In the genomic region with DNA sequence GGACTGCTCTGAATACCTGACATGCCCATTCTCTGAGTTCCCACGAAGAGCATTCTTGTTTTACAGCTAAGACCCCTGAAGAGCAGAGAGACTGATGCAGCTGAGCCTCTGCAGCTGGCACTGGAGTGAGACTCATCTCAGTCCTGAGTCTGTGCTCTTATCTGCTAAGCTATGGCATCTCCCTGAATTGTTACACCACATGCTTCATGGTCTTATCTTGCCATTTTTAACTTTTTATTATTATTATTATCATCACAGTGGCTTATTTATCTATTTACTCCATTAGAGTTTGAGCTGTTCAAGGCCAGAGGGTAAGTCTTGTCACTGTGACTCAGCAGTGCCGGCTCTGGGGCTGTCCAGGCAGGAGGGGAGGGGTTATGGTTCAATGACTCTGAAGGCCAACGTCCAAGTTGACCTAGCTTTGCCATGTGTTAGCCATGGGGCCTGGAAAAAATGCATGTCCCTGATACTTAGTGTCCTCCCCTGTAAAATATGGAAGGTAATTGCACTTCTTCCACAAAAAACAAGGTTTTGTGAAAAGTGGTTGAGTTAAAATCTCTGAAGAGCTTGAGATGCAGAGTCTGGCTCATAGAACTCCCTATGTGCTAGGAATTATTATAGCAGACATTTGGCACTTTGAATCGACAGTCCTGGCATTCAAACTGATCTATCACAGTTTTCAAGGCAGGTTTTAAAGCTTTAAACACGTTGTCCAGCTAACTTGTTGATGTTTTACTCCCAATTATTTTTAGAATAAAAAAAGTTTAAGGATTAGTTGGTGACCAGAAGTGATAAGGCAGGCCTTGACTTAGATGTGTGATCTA, we compare ENCODE assay signal across 12 cellular contexts.
DNase-seq lines count a peak whose midpoint lies in the region; ATAC-seq, FAIRE-seq and TF ChIP-seq lines count a peak whose summit lies in the region.
"Had no signal": no experiment of that assay in that cellular context is flagged by ENCODE, and none has a peak within 500 bp of the region (broad histone marks: within the 10 kb centered on the region; RNA-seq: fewer than 3 reads in every experiment).

No MANE protein-coding gene starts in this region.

- peak; percentile 48 to 80 (median 67) for DNase-seq in K562 (ENCODE audit: extremely low read depth in 1 of 4, low spot score in 3 of 4)
- peak in 1 of 2 donors; percentile 32 for DNase-seq in left colon
- peak; percentile 33 to 42 for DNase-seq in thyroid gland
- DNase-seq in OCI-LY7 (ENCODE audit: low spot score), result no peak
- DNase-seq in stimulated activated CD4-positive, alpha-beta T cell treated with anti-CD3 and anti-CD28 coated beads, Interleukin-4, amount 100 ng/mL, for 1 hour, result no peak
- DNase-seq in KBM-7, result no peak
- DNase-seq: activated naive CD8-positive, alpha-beta T cell treated with anti-CD3 and anti-CD28 coated beads for 36 hours; GDM1 had no signal

- ATAC-seq in K562 (peak; percentile 97), left colon (peak; percentile 94), GM19035 (IDR thresholded peaks at IDR 0.05; ENCODE audit: unreplicated experiment) (no peak)
- ATAC-seq: activated CD4-positive, CD25-positive, alpha-beta regulatory T cell treated with anti-CD3 and anti-CD28 coated beads, Interleukin-2, amount 50 U/mL, for 24 hours; gastroesophageal sphincter had no signal

- no peaks in the 10 kb centered on the region for H3K79me2 ChIP-seq in K562 (ENCODE audit: control insufficient read depth, insufficient read depth, low read length)
- H3K79me2 ChIP-seq in OCI-LY7 (ENCODE audit: insufficient read depth, low read depth, low read length), result no peaks in the 10 kb centered on the region

- no peak overlapping the region for H3K9ac ChIP-seq in HUES48 (ENCODE audit: low read depth, low read length)
- peak overlapping the region in 1 of 2 experiments; percentile 21; a peak in 2 of 4 replicates for H3K9ac ChIP-seq in K562 (ENCODE audit: insufficient read depth in 1 of 2, low read depth in 2 of 2, low read length in 2 of 2)

- TF ChIP-seq RAD21 in K562 (CRISPR knock-in tag; conservative IDR thresholded peaks at IDR 0.05 in 1 of 2, IDR thresholded peaks at IDR 0.05 in 1 of 2), result no peak

- H3K36me3 ChIP-seq in HUES48 (ENCODE audit: control insufficient read depth, insufficient read depth, low read length) (no peaks in the 10 kb centered on the region), K562 (ENCODE audit: control insufficient read depth, insufficient read depth, low read length) (no peaks in the 10 kb centered on the region), thyroid gland (no peaks in the 10 kb centered on the region), OCI-LY7 (ENCODE audit: insufficient read depth, low read length) (no peaks in the 10 kb centered on the region)
- H3K36me3 ChIP-seq: gastroesophageal sphincter had no signal

- H3K27me3 ChIP-seq in HUES48 (ENCODE audit: control insufficient read depth, insufficient read depth, low read length), result no peaks in the 10 kb centered on the region
- H3K27me3 ChIP-seq in K562 (ENCODE audit: control insufficient read depth in 2 of 2, insufficient read depth in 2 of 2, low read length in 2 of 2), result no peaks in the 10 kb centered on the region
- H3K27me3 ChIP-seq in thyroid gland, result no peaks in the 10 kb centered on the region
- H3K27me3 ChIP-seq: gastroesophageal sphincter had no signal

- intact Hi-C loops in K562 (cut with micrococcal nuclease) (loop anchor here (5.0 kb wide), 3 partner anchors 104 to 324 kb away; no protein-coding TSS in a partner anchor), left colon (cut with DNase I, micrococcal nuclease) (loop anchor here in 1 of 2 donors (5.0 kb wide), 2 partner anchors 164 to 224 kb away; no protein-coding TSS in a partner anchor), thyroid gland (cut with DNase I) (loop anchor here (5.0 to 10.0 kb wide), 3 partner anchors 164 to 326 kb away; no protein-coding TSS in a partner anchor), OCI-LY7 (cut with micrococcal nuclease; ENCODE audit: unreplicated experiment) (loop anchor here (5.0 kb wide), 1 partner anchor 224 kb away; no protein-coding TSS in a partner anchor)

- TF ChIP-seq POLR2A in K562 (conservative IDR thresholded peaks at IDR 0.05), result no peak
- no peak for TF ChIP-seq POLR2A in thyroid gland (IDR thresholded peaks at IDR 0.05)

- H3K4me1 ChIP-seq in HUES48 (ENCODE audit: control insufficient read depth, insufficient read depth, low read length) (peaks cover 4% of the 10 kb centered on the region), K562 (replicated peaks in 1 of 2; ENCODE audit: control insufficient read depth in 2 of 2, insufficient read depth in 2 of 2, low read length in 2 of 2) (peaks cover 0 to 22% of the 10 kb centered on the region in 2 experiments; a peak in 4 of 5 replicates), thyroid gland (peaks cover 14 to 16% of the 10 kb centered on the region in 2 donors), OCI-LY7 (ENCODE audit: insufficient read depth, low read length, poor library complexity, severe bottlenecking) (no peaks in the 10 kb centered on the region)

- H3K9me2 ChIP-seq in OCI-LY7 (ENCODE audit: insufficient read depth, low read length), result no peaks in the 10 kb centered on the region

- WGBS in K562 (ENCODE audit: insufficient coverage, low coverage, missing lambda C conversion rate), result 0% methylated on average over 3 of the region's 5 CpGs
- WGBS in thyroid gland, 2 donors, result 44 to 46% methylated on average over 5 of the region's 5 CpGs

- no peak for TF ChIP-seq EP300 in K562 (IDR thresholded peaks at IDR 0.05; ENCODE audit: low read length)

- TF ChIP-seq CTCF in K562 (IDR thresholded peaks at IDR 0.05 in 2 of 3, conservative IDR thresholded peaks at IDR 0.05 in 1 of 3; ENCODE audit: insufficient read depth in 2 of 3, low read depth in 1 of 3, low read length in 3 of 3) (no peak), thyroid gland (IDR thresholded peaks at IDR 0.05) (no peak), OCI-LY7 (conservative IDR thresholded peaks at IDR 0.05; ENCODE audit: low read length) (no peak)

- CTCF ChIA-PET in K562 (lab: Yijun Ruan, JAX; ENCODE audit: low intra/inter-chr PET ratio) (interaction anchor here (1.0 kb wide), 1 partner anchor 325 kb away, joined by 4 read pairs; no protein-coding TSS in a partner anchor), OCI-LY7 (lab: Charles Lee; ENCODE audit: unreplicated experiment) (no interaction called here)

- no TSS peak for BruUV-seq in K562 (replicated peaks; lab: Mats Ljungman, UMichigan)
- no TSS peak for BruUV-seq in OCI-LY7 (replicated peaks; lab: Mats Ljungman, UMichigan)

- H2AFZ ChIP-seq in K562 (ENCODE audit: low read depth, low read length) (peak overlapping the region; percentile 90), OCI-LY7 (ENCODE audit: low read length) (no peak overlapping the region)

- H3K4me3 ChIP-seq in HUES48 (ENCODE audit: low read depth, low read length) (no peak overlapping the region), K562 (no peak overlapping the region), thyroid gland (replicated peaks in 1 of 3) (no peak overlapping the region), OCI-LY7 (ENCODE audit: low read depth, low read length, poor library complexity, severe bottlenecking) (no peak overlapping the region)
- H3K4me3 ChIP-seq: gastroesophageal sphincter had no signal

- H4K20me1 ChIP-seq in K562 (replicated peaks; ENCODE audit: control insufficient read depth, insufficient read depth, low read length), result no peaks in the 10 kb centered on the region
- H4K20me1 ChIP-seq in OCI-LY7 (ENCODE audit: insufficient read depth, low read length), result no peaks in the 10 kb centered on the region

- H3K27ac ChIP-seq in HUES48 (ENCODE audit: low read depth, low read length), result peak overlapping the region; percentile 59
- H3K27ac ChIP-seq in K562 (ENCODE audit: extremely low read depth, low read depth, low read length), result peak overlapping the region; percentile 86
- peak overlapping the region; percentile 25 to 52 (median 34) for H3K27ac ChIP-seq in thyroid gland
- H3K27ac ChIP-seq in OCI-LY7 (ENCODE audit: low read depth, low read length, poor library complexity, severe bottlenecking), result no peak overlapping the region

- no peaks in the 10 kb centered on the region for H3K9me3 ChIP-seq in HUES48 (ENCODE audit: control insufficient read depth, insufficient read depth, low read length)
- H3K9me3 ChIP-seq in K562 (replicated peaks; ENCODE audit: control insufficient read depth, insufficient read depth, low read depth, low read length), result no peaks in the 10 kb centered on the region
- no peaks in the 10 kb centered on the region for H3K9me3 ChIP-seq in thyroid gland
- H3K9me3 ChIP-seq in OCI-LY7 (ENCODE audit: low read length), result no peaks in the 10 kb centered on the region
- H3K9me3 ChIP-seq: gastroesophageal sphincter had no signal

- peak; percentile 78 for FAIRE-seq in K562 (lab: Jason Lieb, UNC)

- in situ Hi-C loops in K562 (cut with MboI), result loop anchor here (5.0 kb wide), 1 partner anchor 229 kb away; no protein-coding TSS in a partner anchor
- in situ Hi-C loops in KBM-7 (cut with MboI; ENCODE audit: low pct_unique_long_range_greater_than_20kb, low sequenced_read_pairs), result no loop called here

- POLR2A ChIA-PET in K562 (lab: Yijun Ruan, JAX), result interaction anchor here (0.6 to 1.2 kb wide), 2 partner anchors 25 to 323 kb away, joined by 3 read pairs; no protein-coding TSS in a partner anchor
- POLR2A ChIA-PET in OCI-LY7 (lab: Charles Lee), result interaction anchor here (0.6 to 0.8 kb wide), 2 partner anchors 24 to 37 kb away, joined by 3 read pairs; no protein-coding TSS in a partner anchor

- H3K9me1 ChIP-seq in K562 (ENCODE audit: control insufficient read depth, insufficient read depth, low read length), result no peaks in the 10 kb centered on the region

- H3K4me2 ChIP-seq in K562 (ENCODE audit: insufficient read depth, low read length) (no peak overlapping the region; the same call in 1 of the 2 replicates), OCI-LY7 (ENCODE audit: low read length) (no peak overlapping the region)

TF ChIP-seq in K562, 482 proteins besides CTCF, POLR2A, EP300 and RAD21 (continues in another document):
- TF ChIP-seq CBX8 (IDR thresholded peaks at IDR 0.05; ENCODE audit: borderline replicate concordance, extremely low read depth, low read depth, low read length, poor library complexity, severe bottlenecking) (no peak), FOXJ2 (tag; IDR thresholded peaks at IDR 0.05) (peak; percentile 44; the same call in 1 of the 2 replicates), DACH1 (IDR thresholded peaks at IDR 0.05; ENCODE audit: partially characterized antibody) (peak; percentile 89), CXXC5 (CRISPR knock-in tag; IDR thresholded peaks at IDR 0.05) (peak; percentile 56), DMBX1 (CRISPR knock-in tag; IDR thresholded peaks at IDR 0.05; ENCODE audit: borderline replicate concordance) (peak; percentile 78), MYC (IDR thresholded peaks at IDR 0.05; ENCODE audit: low read depth, low read length) (peak; percentile 45; the same call in 1 of the 2 replicates), MYC (CRISPR knock-in tag; IDR thresholded peaks at IDR 0.05; ENCODE audit: borderline replicate concordance, low read depth) (no peak), RCOR1 (IDR thresholded peaks at IDR 0.05; ENCODE audit: borderline replicate concordance in 1 of 2, low read depth in 2 of 2, low read length in 2 of 2) (no peak), ZKSCAN8 (CRISPR knock-in tag; IDR thresholded peaks at IDR 0.05) (no peak)

Comparison
In these comparisons a context has a peak if more than half of its experiments do, and no peak if none do; other contexts are left out.
1. DNase-seq: peak in K562 (4 of 4) and thyroid gland (2 of 2); none in OCI-LY7 (single experiment), stimulated activated CD4-positive, alpha-beta T cell treated with anti-CD3 and anti-CD28 coated beads, Interleukin-4, amount 100 ng/mL, for 1 hour (single experiment) and KBM-7 (single experiment).